ENCODE assay signal across 1 cellular context in genomic region chr10:25766687-25767221, GRCh38.
A peak's percentile ranks its signal among the peaks of the same experiment; 100 is the strongest.
TF ChIP-seq lines count a peak whose summit lies in the region.

No MANE protein-coding gene starts in this region.

TF ChIP-seq in H1, 55 proteins besides CTCF, POLR2A, EP300 and RAD21:
- TF ChIP-seq SIX5 (IDR thresholded peaks at IDR 0.05; ENCODE audit: low read depth, low read length): no peak
- TF ChIP-seq TCF12 (IDR thresholded peaks at IDR 0.05; ENCODE audit: low read depth, low read length): peak; percentile 84
- TF ChIP-seq YY1 (IDR thresholded peaks at IDR 0.05; ENCODE audit: low read depth, low read length): peak; percentile 44; the same call in 1 of the 2 replicates
- TF ChIP-seq ATF2 (IDR thresholded peaks at IDR 0.05; ENCODE audit: low read length): peak; percentile 94
- peak; percentile 51 for TF ChIP-seq ASH2L (IDR thresholded peaks at IDR 0.05; ENCODE audit: low read length)
- no peak for TF ChIP-seq CHD2 (IDR thresholded peaks at IDR 0.05; ENCODE audit: low read length)
- TF ChIP-seq ZNF274 (IDR thresholded peaks at IDR 0.05; ENCODE audit: borderline replicate concordance, extremely low read depth, low read length): no peak
- peak; percentile 58; the same call in 1 of the 2 replicates for TF ChIP-seq SP1 (IDR thresholded peaks at IDR 0.05; ENCODE audit: low read depth, low read length)
- peak; percentile 37; the same call in 1 of the 2 replicates for TF ChIP-seq KDM1A (IDR thresholded peaks at IDR 0.05; ENCODE audit: borderline replicate concordance, low read length)
- 0 out of 2 replicates have a peak, but pooled peaks have one; percentile 1 for TF ChIP-seq ATF3 (IDR thresholded peaks at IDR 0.05; ENCODE audit: insufficient read depth, low read depth, low read length)
- TF ChIP-seq RXRA (IDR thresholded peaks at IDR 0.05; ENCODE audit: insufficient read depth, low read depth, low read length): no peak
- TF ChIP-seq SP4 (IDR thresholded peaks at IDR 0.05; ENCODE audit: low read length): 0 out of 2 replicates have a peak, but pooled peaks have one; percentile 44
- TF ChIP-seq BCL11A (IDR thresholded peaks at IDR 0.05; ENCODE audit: low read depth in 2 of 2, low read length in 2 of 2): peak; percentile 88 to 96
- peak; percentile 94 for TF ChIP-seq CHD7 (IDR thresholded peaks at IDR 0.05; ENCODE audit: insufficient replicate concordance, low read length)
- no peak for TF ChIP-seq SP2 (IDR thresholded peaks at IDR 0.05; ENCODE audit: low read length)
- peak; percentile 21 for TF ChIP-seq KDM4A (IDR thresholded peaks at IDR 0.05; ENCODE audit: low read depth, low read length, severe bottlenecking)
- no peak for TF ChIP-seq KDM5A (IDR thresholded peaks at IDR 0.05; ENCODE audit: low read length)
- TF ChIP-seq HDAC2 (IDR thresholded peaks at IDR 0.05; ENCODE audit: borderline replicate concordance in 1 of 2, low read depth in 2 of 2, low read length in 2 of 2): peak; percentile 38 to 94; a peak in 1 of 4 replicates
- TF ChIP-seq NANOG (IDR thresholded peaks at IDR 0.05; ENCODE audit: insufficient read depth, low read depth, low read length, poor library complexity, severe bottlenecking): peak; percentile 98
- TF ChIP-seq JUND (IDR thresholded peaks at IDR 0.05; ENCODE audit: low read length): peak; percentile 45; the same call in 1 of the 2 replicates
- peak; percentile 93 for TF ChIP-seq POU5F1 (IDR thresholded peaks at IDR 0.05; ENCODE audit: low read depth, low read length)
- peak; percentile 73; the same call in 1 of the 2 replicates for TF ChIP-seq TEAD4 (IDR thresholded peaks at IDR 0.05; ENCODE audit: low read depth, low read length)
- TF ChIP-seq MAX (IDR thresholded peaks at IDR 0.05): 0 out of 2 replicates have a peak, but pooled peaks have one; percentile 45
- no peak for TF ChIP-seq TAF7 (optimal IDR thresholded peaks at IDR 0.05; ENCODE audit: borderline replicate concordance, low read depth, low read length)
- TF ChIP-seq MAFK (IDR thresholded peaks at IDR 0.05; ENCODE audit: low read depth, low read length): 0 out of 2 replicates have a peak, but pooled peaks have one; percentile 25
